Comparison of ENCODE assay signal across 24 cellular contexts in genomic region chr22:47612136-47612910, GRCh38.
"Had no signal": no experiment of that assay in that cellular context is flagged by ENCODE, and none has a peak within 500 bp of the region (broad histone marks: within the 10 kb centered on the region; RNA-seq: fewer than 3 reads in every experiment).

No MANE protein-coding gene starts in this region.

- FAIRE-seq: astrocyte, endothelial cell of umbilical vein had no signal

- ATAC-seq: esophagus mucosa; left ventricle myocardium superior; pancreas; stimulated activated naive CD8-positive, alpha-beta T cell treated with anti-CD3 and anti-CD28 coated beads, Interleukin-15, amount 100 ng/mL, for 72 hours; WTC11 had no signal

- H3K36me3 Mint-ChIP-seq: immature natural killer cell; natural killer cell treated with Interleukin-12 subunit alpha and Interleukin-12 subunit beta and Interleukin-15 and Interleukin-18, amount 100 ng/mL, for 72 hours; WTC11 had no signal

- H3K4me3 ChIP-seq: adrenal gland, hepatocyte, pancreas, tibial nerve had no signal

- H3K9me3 ChIP-seq: adrenal gland, neutrophil, pancreas had no signal

- H3K4me1 Mint-ChIP-seq: immature natural killer cell; stimulated activated naive CD8-positive, alpha-beta T cell treated with anti-CD3 and anti-CD28 coated beads, Interleukin-15, amount 100 ng/mL, for 72 hours; WTC11 had no signal

- H3K9me3 Mint-ChIP-seq: activated T-cell treated with anti-CD3 and anti-CD28 coated beads, Interleukin-2, amount 50 U/mL, for 72 hours; natural killer cell treated with Interleukin-12 subunit alpha and Interleukin-12 subunit beta and Interleukin-15 and Interleukin-18, amount 100 ng/mL, for 72 hours; stimulated activated naive CD8-positive, alpha-beta T cell treated with anti-CD3 and anti-CD28 coated beads, Interleukin-15, amount 100 ng/mL, for 72 hours; T-helper 1 cell treated with Interleukin-12 subunit alpha and Interleukin-12 subunit beta and Interleukin-4 antibody, amounts not matched to agents 30 μg/mL and 1 μg/mL, for 36 hours had no signal

- H3K27ac ChIP-seq: adrenal gland, hepatocyte, neutrophil, pancreas, tibial nerve had no signal

- H3K27me3 ChIP-seq: adrenal gland, hepatocyte, neutrophil, tibial nerve had no signal

- H3K4me1 ChIP-seq: adrenal gland, pancreas, tibial nerve had no signal

- H3K4me3 Mint-ChIP-seq: activated T-cell treated with anti-CD3 and anti-CD28 coated beads, Interleukin-2, amount 50 U/mL, for 72 hours; immature natural killer cell; natural killer cell treated with Interleukin-12 subunit alpha and Interleukin-12 subunit beta and Interleukin-15 and Interleukin-18, amount 100 ng/mL, for 72 hours; stimulated activated naive CD8-positive, alpha-beta T cell treated with anti-CD3 and anti-CD28 coated beads, Interleukin-15, amount 100 ng/mL, for 72 hours; T-helper 1 cell treated with Interleukin-12 subunit alpha and Interleukin-12 subunit beta and Interleukin-4 antibody, amounts not matched to agents 30 μg/mL and 1 μg/mL, for 36 hours; WTC11 had no signal

- H3K27ac Mint-ChIP-seq: activated T-cell treated with anti-CD3 and anti-CD28 coated beads, Interleukin-2, amount 50 U/mL, for 72 hours; natural killer cell treated with Interleukin-12 subunit alpha and Interleukin-12 subunit beta and Interleukin-15 and Interleukin-18, amount 100 ng/mL, for 72 hours; stimulated activated naive CD8-positive, alpha-beta T cell treated with anti-CD3 and anti-CD28 coated beads, Interleukin-15, amount 100 ng/mL, for 72 hours; T-helper 1 cell treated with Interleukin-12 subunit alpha and Interleukin-12 subunit beta and Interleukin-4 antibody, amounts not matched to agents 30 μg/mL and 1 μg/mL, for 36 hours; WTC11 had no signal

- DNase-seq: activated effector memory CD4-positive, alpha-beta T cell treated with anti-CD3 and anti-CD28 coated beads, Interleukin-2, amount 50 U/mL, for 16 hours; activated naive CD4-positive, alpha-beta T cell treated with anti-CD3 and anti-CD28 coated beads, Interleukin-2, amount 50 U/mL, for 16 hours; activated T-cell treated with anti-CD3 and anti-CD28 coated beads, Interleukin-2, amount 50 U/mL, for 72 hours; adrenal gland; central memory CD4-positive, alpha-beta T cell; effector memory CD4-positive, alpha-beta T cell; foreskin melanocyte; immature natural killer cell; left ventricle myocardium superior; midbrain; right cardiac atrium; stimulated activated CD4-positive, alpha-beta T cell treated with anti-CD3 and anti-CD28 coated beads, Interleukin-12 subunit alpha, Interleukin-12 subunit beta, amount 100 ng/mL, for 4 hours; stimulated activated naive CD8-positive, alpha-beta T cell treated with anti-CD3 and anti-CD28 coated beads, Interleukin-15, amount 100 ng/mL, for 72 hours; T1000 had no signal

- H3K36me3 ChIP-seq: adrenal gland, neutrophil, pancreas, tibial nerve had no signal
